ENCODE assay signal across 1 cellular context in genomic region chr9:132411091-132411508, GRCh38.
TF ChIP-seq lines count a peak whose summit lies in the region.

No MANE protein-coding gene starts in this region.

TF ChIP-seq in endothelial cell of umbilical vein, 7 proteins besides CTCF, POLR2A, EP300 and RAD21:
- TF ChIP-seq, protein P1, sequence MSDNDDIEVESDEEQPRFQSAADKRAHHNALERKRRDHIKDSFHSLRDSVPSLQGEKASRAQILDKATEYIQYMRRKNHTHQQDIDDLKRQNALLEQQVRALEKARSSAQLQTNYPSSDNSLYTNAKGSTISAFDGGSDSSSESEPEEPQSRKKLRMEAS (IDR thresholded peaks at IDR 0.05; ENCODE audit: insufficient read depth, insufficient read length), result no peak
- TF ChIP-seq MYC (IDR thresholded peaks at IDR 0.05; ENCODE audit: low read depth, low read length) (no peak), POLR2AphosphoS5 (IDR thresholded peaks at IDR 0.05; ENCODE audit: insufficient read depth, low read depth, low read length) (no peak), GATA2 (IDR thresholded peaks at IDR 0.05; ENCODE audit: insufficient read depth, insufficient read length, low read depth, low read length) (no peak), JUN (IDR thresholded peaks at IDR 0.05; ENCODE audit: borderline replicate concordance, insufficient read depth, insufficient read length, low read depth) (no peak), EZH2 (IDR thresholded peaks at IDR 0.05; ENCODE audit: borderline replicate concordance, low read depth, low read length, severe bottlenecking) (no peak), FOS (IDR thresholded peaks at IDR 0.05; ENCODE audit: borderline replicate concordance, insufficient read depth, low read length) (no peak)
